In the genomic region with DNA sequence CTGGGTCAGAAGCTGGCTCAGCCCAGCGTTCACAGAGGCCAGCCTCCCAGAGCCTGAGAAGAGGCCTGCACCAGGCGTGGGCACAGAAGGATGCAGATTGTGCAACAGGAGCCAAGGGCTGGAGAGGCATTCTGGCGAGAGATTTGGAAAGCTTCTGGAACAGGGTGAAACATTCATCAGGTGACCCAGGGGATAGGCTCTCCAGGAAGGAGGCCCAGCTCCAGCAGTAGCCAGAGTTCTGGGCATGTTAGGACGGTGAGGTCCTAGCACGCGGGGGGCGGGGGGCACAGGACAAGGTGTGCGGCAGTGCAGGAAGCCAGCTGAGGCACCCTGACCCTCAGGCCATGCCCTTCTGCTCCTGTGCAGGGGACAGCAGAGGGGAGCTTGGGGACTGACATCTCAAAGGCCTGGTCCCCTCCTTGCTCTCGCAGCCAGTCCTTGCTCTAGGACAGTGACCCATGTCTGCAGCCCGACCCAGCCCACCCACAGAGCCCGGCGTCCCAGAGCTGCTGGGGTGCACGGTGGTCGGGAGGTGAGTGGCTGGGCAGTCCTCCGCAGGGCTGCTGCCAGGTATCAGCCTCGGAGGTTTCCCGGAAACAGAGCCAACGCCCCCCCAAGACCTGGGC, we compare ENCODE assay signal across 1 cellular context.
TF ChIP-seq lines count a peak whose summit lies in the region.

No MANE protein-coding gene starts in this region.

TF ChIP-seq in HepG2, 621 proteins besides CTCF, POLR2A, EP300 and RAD21 (continued from another document and continues in another):
- TF ChIP-seq, protein P1, sequence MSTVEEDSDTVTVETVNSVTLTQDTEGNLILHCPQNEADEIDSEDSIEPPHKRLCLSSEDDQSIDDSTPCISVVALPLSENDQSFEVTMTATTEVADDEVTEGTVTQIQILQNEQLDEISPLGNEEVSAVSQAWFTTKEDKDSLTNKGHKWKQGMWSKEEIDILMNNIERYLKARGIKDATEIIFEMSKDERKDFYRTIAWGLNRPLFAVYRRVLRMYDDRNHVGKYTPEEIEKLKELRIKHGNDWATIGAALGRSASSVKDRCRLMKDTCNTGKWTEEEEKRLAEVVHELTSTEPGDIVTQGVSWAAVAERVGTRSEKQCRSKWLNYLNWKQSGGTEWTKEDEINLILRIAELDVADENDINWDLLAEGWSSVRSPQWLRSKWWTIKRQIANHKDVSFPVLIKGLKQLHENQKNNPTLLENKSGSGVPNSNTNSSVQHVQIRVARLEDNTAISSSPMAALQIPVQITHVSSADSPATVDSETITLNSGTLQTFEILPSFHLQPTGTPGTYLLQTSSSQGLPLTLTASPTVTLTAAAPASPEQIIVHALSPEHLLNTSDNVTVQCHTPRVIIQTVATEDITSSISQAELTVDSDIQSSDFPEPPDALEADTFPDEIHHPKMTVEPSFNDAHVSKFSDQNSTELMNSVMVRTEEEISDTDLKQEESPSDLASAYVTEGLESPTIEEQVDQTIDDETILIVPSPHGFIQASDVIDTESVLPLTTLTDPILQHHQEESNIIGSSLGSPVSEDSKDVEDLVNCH (CRISPR knock-in tag; IDR thresholded peaks at IDR 0.05), result no peak
- TF ChIP-seq, protein P2, sequence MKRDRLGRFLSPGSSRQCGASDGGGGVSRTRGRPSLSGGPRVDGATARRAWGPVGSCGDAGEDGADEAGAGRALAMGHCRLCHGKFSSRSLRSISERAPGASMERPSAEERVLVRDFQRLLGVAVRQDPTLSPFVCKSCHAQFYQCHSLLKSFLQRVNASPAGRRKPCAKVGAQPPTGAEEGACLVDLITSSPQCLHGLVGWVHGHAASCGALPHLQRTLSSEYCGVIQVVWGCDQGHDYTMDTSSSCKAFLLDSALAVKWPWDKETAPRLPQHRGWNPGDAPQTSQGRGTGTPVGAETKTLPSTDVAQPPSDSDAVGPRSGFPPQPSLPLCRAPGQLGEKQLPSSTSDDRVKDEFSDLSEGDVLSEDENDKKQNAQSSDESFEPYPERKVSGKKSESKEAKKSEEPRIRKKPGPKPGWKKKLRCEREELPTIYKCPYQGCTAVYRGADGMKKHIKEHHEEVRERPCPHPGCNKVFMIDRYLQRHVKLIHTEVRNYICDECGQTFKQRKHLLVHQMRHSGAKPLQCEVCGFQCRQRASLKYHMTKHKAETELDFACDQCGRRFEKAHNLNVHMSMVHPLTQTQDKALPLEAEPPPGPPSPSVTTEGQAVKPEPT (CRISPR knock-in tag; IDR thresholded peaks at IDR 0.05; ENCODE audit: low read depth), result no peak
- TF ChIP-seq RAD51 (IDR thresholded peaks at IDR 0.05; ENCODE audit: borderline replicate concordance) (no peak), KLF13 (CRISPR knock-in tag; IDR thresholded peaks at IDR 0.05) (0 out of 2 replicates have a peak, but pooled peaks have one; percentile 49), HOXA3 (CRISPR knock-in tag; IDR thresholded peaks at IDR 0.05) (no peak), FOXJ3 (CRISPR knock-in tag; IDR thresholded peaks at IDR 0.05; ENCODE audit: borderline replicate concordance) (peak; percentile 41; the same call in 1 of the 2 replicates), ZNF282 (IDR thresholded peaks at IDR 0.05; ENCODE audit: partially characterized antibody) (no peak), WIZ (CRISPR knock-in tag; IDR thresholded peaks at IDR 0.05) (no peak), MXI1 (IDR thresholded peaks at IDR 0.05; ENCODE audit: borderline replicate concordance, low read depth, low read length) (no peak), ZNF441 (CRISPR knock-in tag; IDR thresholded peaks at IDR 0.05; ENCODE audit: borderline replicate concordance) (no peak), MED8 (CRISPR knock-in tag; IDR thresholded peaks at IDR 0.05; ENCODE audit: insufficient replicate concordance) (no peak), ZNF768 (CRISPR knock-in tag; IDR thresholded peaks at IDR 0.05) (no peak), CHD2 (IDR thresholded peaks at IDR 0.05; ENCODE audit: low read depth, low read length) (no peak), MAFK (conservative IDR thresholded peaks at IDR 0.05 in 1 of 2, IDR thresholded peaks at IDR 0.05 in 1 of 2; ENCODE audit: low read length in 2 of 2) (no peak)
- TF ChIP-seq, protein P3, sequence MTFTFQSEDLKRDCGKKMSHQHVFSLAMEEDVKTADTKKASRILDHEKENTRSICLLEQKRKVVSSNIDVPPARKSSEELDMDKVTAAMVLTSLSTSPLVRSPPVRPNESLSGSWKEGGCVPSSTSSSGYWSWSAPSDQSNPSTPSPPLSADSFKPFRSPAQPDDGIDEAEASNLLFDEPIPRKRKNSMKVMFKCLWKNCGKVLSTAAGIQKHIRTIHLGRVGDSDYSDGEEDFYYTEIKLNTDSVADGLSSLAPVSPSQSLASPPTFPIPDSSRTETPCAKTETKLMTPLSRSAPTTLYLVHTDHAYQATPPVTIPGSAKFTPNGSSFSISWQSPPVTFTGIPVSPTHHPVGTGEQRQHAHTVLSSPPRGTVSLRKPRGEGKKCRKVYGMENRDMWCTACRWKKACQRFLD (CRISPR knock-in tag; IDR thresholded peaks at IDR 0.05; ENCODE audit: borderline replicate concordance), result no peak
- TF ChIP-seq, protein P4, sequence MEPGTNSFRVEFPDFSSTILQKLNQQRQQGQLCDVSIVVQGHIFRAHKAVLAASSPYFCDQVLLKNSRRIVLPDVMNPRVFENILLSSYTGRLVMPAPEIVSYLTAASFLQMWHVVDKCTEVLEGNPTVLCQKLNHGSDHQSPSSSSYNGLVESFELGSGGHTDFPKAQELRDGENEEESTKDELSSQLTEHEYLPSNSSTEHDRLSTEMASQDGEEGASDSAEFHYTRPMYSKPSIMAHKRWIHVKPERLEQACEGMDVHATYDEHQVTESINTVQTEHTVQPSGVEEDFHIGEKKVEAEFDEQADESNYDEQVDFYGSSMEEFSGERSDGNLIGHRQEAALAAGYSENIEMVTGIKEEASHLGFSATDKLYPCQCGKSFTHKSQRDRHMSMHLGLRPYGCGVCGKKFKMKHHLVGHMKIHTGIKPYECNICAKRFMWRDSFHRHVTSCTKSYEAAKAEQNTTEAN (CRISPR knock-in tag; conservative IDR thresholded peaks at IDR 0.05), result no peak
- TF ChIP-seq, protein P5, sequence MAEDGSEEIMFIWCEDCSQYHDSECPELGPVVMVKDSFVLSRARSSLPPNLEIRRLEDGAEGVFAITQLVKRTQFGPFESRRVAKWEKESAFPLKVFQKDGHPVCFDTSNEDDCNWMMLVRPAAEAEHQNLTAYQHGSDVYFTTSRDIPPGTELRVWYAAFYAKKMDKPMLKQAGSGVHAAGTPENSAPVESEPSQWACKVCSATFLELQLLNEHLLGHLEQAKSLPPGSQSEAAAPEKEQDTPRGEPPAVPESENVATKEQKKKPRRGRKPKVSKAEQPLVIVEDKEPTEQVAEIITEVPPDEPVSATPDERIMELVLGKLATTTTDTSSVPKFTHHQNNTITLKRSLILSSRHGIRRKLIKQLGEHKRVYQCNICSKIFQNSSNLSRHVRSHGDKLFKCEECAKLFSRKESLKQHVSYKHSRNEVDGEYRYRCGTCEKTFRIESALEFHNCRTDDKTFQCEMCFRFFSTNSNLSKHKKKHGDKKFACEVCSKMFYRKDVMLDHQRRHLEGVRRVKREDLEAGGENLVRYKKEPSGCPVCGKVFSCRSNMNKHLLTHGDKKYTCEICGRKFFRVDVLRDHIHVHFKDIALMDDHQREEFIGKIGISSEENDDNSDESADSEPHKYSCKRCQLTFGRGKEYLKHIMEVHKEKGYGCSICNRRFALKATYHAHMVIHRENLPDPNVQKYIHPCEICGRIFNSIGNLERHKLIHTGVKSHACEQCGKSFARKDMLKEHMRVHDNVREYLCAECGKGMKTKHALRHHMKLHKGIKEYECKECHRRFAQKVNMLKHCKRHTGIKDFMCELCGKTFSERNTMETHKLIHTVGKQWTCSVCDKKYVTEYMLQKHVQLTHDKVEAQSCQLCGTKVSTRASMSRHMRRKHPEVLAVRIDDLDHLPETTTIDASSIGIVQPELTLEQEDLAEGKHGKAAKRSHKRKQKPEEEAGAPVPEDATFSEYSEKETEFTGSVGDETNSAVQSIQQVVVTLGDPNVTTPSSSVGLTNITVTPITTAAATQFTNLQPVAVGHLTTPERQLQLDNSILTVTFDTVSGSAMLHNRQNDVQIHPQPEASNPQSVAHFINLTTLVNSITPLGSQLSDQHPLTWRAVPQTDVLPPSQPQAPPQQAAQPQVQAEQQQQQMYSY (CRISPR knock-in tag; IDR thresholded peaks at IDR 0.05), result no peak
- TF ChIP-seq, protein P6, sequence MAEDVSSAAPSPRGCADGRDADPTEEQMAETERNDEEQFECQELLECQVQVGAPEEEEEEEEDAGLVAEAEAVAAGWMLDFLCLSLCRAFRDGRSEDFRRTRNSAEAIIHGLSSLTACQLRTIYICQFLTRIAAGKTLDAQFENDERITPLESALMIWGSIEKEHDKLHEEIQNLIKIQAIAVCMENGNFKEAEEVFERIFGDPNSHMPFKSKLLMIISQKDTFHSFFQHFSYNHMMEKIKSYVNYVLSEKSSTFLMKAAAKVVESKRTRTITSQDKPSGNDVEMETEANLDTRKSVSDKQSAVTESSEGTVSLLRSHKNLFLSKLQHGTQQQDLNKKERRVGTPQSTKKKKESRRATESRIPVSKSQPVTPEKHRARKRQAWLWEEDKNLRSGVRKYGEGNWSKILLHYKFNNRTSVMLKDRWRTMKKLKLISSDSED (CRISPR knock-in tag; IDR thresholded peaks at IDR 0.05), result no peak
- TF ChIP-seq, protein P7, sequence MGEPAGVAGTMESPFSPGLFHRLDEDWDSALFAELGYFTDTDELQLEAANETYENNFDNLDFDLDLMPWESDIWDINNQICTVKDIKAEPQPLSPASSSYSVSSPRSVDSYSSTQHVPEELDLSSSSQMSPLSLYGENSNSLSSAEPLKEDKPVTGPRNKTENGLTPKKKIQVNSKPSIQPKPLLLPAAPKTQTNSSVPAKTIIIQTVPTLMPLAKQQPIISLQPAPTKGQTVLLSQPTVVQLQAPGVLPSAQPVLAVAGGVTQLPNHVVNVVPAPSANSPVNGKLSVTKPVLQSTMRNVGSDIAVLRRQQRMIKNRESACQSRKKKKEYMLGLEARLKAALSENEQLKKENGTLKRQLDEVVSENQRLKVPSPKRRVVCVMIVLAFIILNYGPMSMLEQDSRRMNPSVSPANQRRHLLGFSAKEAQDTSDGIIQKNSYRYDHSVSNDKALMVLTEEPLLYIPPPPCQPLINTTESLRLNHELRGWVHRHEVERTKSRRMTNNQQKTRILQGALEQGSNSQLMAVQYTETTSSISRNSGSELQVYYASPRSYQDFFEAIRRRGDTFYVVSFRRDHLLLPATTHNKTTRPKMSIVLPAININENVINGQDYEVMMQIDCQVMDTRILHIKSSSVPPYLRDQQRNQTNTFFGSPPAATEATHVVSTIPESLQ (CRISPR knock-in tag; conservative IDR thresholded peaks at IDR 0.05), result no peak
- TF ChIP-seq, protein P8, sequence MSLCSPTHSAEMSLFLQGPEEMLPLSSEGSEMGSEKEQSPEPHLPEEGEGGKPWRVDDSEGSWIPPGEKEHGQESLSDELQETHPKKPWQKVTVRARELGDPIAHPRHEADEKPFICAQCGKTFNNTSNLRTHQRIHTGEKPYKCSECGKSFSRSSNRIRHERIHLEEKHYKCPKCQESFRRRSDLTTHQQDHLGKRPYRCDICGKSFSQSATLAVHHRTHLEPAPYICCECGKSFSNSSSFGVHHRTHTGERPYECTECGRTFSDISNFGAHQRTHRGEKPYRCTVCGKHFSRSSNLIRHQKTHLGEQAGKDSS (CRISPR knock-in tag; IDR thresholded peaks at IDR 0.05; ENCODE audit: borderline replicate concordance, low read depth), result no peak
- TF ChIP-seq, protein P9, sequence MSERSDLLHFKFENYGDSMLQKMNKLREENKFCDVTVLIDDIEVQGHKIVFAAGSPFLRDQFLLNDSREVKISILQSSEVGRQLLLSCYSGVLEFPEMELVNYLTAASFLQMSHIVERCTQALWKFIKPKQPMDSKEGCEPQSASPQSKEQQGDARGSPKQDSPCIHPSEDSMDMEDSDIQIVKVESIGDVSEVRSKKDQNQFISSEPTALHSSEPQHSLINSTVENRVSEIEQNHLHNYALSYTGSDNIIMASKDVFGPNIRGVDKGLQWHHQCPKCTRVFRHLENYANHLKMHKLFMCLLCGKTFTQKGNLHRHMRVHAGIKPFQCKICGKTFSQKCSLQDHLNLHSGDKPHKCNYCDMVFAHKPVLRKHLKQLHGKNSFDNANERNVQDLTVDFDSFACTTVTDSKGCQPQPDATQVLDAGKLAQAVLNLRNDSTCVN (CRISPR knock-in tag; IDR thresholded peaks at IDR 0.05; ENCODE audit: borderline replicate concordance), result no peak
- TF ChIP-seq, protein P10, sequence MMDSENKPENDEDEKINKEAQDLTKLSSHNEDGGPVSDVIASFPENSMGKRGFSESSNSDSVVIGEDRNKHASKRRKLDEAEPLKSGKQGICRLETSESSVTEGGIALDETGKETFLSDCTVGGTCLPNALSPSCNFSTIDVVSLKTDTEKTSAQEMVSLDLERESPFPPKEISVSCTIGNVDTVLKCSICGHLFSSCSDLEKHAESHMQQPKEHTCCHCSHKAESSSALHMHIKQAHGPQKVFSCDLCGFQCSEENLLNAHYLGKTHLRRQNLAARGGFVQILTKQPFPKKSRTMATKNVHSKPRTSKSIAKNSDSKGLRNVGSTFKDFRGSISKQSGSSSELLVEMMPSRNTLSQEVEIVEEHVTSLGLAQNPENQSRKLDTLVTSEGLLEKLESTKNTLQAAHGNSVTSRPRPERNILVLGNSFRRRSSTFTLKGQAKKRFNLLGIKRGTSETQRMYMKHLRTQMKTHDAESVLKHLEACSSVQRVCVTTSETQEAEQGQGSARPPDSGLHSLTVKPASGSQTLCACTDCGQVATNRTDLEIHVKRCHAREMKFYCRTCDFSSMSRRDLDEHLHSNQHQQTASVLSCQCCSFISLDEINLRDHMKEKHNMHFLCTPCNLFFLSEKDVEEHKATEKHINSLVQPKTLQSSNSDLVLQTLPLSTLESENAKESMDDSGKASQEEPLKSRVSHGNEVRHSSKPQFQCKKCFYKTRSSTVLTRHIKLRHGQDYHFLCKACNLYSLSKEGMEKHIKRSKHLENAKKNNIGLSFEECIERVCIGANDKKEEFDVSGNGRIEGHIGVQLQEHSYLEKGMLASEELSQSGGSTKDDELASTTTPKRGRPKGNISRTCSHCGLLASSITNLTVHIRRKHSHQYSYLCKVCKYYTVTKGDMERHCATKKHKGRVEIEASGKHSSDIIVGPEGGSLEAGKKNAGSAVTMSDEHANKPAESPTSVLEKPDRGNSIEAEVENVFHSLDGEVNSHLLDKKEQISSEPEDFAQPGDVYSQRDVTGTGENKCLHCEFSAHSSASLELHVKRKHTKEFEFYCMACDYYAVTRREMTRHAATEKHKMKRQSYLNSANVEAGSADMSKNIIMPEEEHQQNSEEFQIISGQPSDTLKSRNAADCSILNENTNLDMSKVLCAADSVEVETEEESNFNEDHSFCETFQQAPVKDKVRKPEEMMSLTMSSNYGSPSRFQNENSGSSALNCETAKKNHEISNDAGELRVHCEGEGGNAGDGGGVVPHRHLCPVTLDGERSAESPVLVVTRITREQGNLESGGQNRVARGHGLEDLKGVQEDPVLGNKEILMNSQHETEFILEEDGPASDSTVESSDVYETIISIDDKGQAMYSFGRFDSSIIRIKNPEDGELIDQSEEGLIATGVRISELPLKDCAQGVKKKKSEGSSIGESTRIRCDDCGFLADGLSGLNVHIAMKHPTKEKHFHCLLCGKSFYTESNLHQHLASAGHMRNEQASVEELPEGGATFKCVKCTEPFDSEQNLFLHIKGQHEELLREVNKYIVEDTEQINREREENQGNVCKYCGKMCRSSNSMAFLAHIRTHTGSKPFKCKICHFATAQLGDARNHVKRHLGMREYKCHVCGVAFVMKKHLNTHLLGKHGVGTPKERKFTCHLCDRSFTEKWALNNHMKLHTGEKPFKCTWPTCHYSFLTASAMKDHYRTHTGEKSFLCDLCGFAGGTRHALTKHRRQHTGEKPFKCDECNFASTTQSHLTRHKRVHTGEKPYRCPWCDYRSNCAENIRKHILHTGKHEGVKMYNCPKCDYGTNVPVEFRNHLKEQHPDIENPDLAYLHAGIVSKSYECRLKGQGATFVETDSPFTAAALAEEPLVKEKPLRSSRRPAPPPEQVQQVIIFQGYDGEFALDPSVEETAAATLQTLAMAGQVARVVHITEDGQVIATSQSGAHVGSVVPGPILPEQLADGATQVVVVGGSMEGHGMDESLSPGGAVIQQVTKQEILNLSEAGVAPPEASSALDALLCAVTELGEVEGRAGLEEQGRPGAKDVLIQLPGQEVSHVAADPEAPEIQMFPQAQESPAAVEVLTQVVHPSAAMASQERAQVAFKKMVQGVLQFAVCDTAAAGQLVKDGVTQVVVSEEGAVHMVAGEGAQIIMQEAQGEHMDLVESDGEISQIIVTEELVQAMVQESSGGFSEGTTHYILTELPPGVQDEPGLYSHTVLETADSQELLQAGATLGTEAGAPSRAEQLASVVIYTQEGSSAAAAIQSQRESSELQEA (CRISPR knock-in tag; IDR thresholded peaks at IDR 0.05; ENCODE audit: not compliant biosample characterization), result no peak
